ENCODE assay signal across 23 cellular contexts in genomic region chr6:52411911-52412310, GRCh38. TPM values are rescaled to one million over a fixed set of nuclear protein-coding genes. Genes with fewer than 3 reads are reported as not detected.
DNase-seq lines count a peak whose midpoint lies in the region; ATAC-seq, FAIRE-seq and TF ChIP-seq lines count a peak whose summit lies in the region.
"Had no signal": no experiment of that assay in that cellular context is flagged by ENCODE, and none has a peak within 500 bp of the region (broad histone marks: within the 10 kb centered on the region; RNA-seq: fewer than 3 reads in every experiment).

No MANE protein-coding gene starts in this region.

- no peak overlapping the region for H3K9ac ChIP-seq in astrocyte (ENCODE audit: low read length)
- H3K9ac ChIP-seq: BLaER1, GM23248 had no signal

- DNase-seq in HFFc6 (no peak), astrocyte (ENCODE audit: low read depth) (no peak), A673 (ENCODE audit: low spot score) (no peak)
- no peak for DNase-seq in naive thymus-derived CD4-positive, alpha-beta T cell
- no peak for DNase-seq in stimulated activated effector memory CD8-positive, alpha-beta T cell treated with anti-CD3 and anti-CD28 coated beads, Interleukin-12 subunit alpha, Interleukin-12 subunit beta, amount 100 ng/mL, for 72 hours (ENCODE audit: low spot score in 2 of 2)
- no peak for DNase-seq in activated CD8-positive, alpha-beta memory T cell treated with anti-CD3 and anti-CD28 coated beads, Interleukin-2, amount 50 U/mL, for 4 hours
- DNase-seq: CD4-positive, CD25-positive, alpha-beta regulatory T cell; CD8-positive, alpha-beta memory T cell; DMS 273 treated with DMSO at 0.1 percent for 48 hours; DMS79; GF-D8; GM23248; H7; HCEC 1CT had no signal

- H3K4me3 Mint-ChIP-seq in HFFc6: no peak overlapping the region
- H3K4me3 Mint-ChIP-seq in astrocyte (ENCODE audit: unreplicated experiment): no peak overlapping the region
- H3K4me3 Mint-ChIP-seq in naive thymus-derived CD4-positive, alpha-beta T cell: no peak overlapping the region
- H3K4me3 Mint-ChIP-seq in stimulated activated effector memory CD8-positive, alpha-beta T cell treated with anti-CD3 and anti-CD28 coated beads, Interleukin-12 subunit alpha, Interleukin-12 subunit beta, amount 100 ng/mL, for 72 hours: no peak overlapping the region
- no peak overlapping the region for H3K4me3 Mint-ChIP-seq in activated T-helper 17 cell treated with anti-CD3 and anti-CD28 coated beads, Interleukin-2, amount 50 U/mL, for 72 hours
- H3K4me3 Mint-ChIP-seq: B cell; CD4-positive, CD25-positive, alpha-beta regulatory T cell; CD8-positive, alpha-beta memory T cell had no signal

- intact Hi-C loops in naive thymus-derived CD4-positive, alpha-beta T cell (cut with micrococcal nuclease): no loop called here
- intact Hi-C loops in A673 (cut with micrococcal nuclease; ENCODE audit: unreplicated experiment): no loop called here

- no peak for TF ChIP-seq POLR2A in gastroesophageal sphincter (IDR thresholded peaks at IDR 0.05)

- H3K4me1 Mint-ChIP-seq in HFFc6 (ENCODE audit: low read depth): peaks cover 62% of the 10 kb centered on the region
- peaks cover 37% of the 10 kb centered on the region for H3K4me1 Mint-ChIP-seq in astrocyte (ENCODE audit: low read depth, unreplicated experiment)
- H3K4me1 Mint-ChIP-seq in naive thymus-derived CD4-positive, alpha-beta T cell: peaks cover 8 to 70% (median 49%) of the 10 kb centered on the region in 7 donors
- no peaks in the 10 kb centered on the region for H3K4me1 Mint-ChIP-seq in stimulated activated effector memory CD8-positive, alpha-beta T cell treated with anti-CD3 and anti-CD28 coated beads, Interleukin-12 subunit alpha, Interleukin-12 subunit beta, amount 100 ng/mL, for 72 hours
- H3K4me1 Mint-ChIP-seq in activated T-helper 17 cell treated with anti-CD3 and anti-CD28 coated beads, Interleukin-2, amount 50 U/mL, for 72 hours: peaks cover 12% of the 10 kb centered on the region

- H3K27ac Mint-ChIP-seq in HFFc6: peak overlapping the region; percentile 11; the same call in 1 of the 2 replicates
- H3K27ac Mint-ChIP-seq in astrocyte (ENCODE audit: unreplicated experiment): peak overlapping the region; percentile 26
- H3K27ac Mint-ChIP-seq in naive thymus-derived CD4-positive, alpha-beta T cell: peak overlapping the region in 5 of 9 donors; percentile 45 to 87 (median 60)
- peak overlapping the region; percentile 1 for H3K27ac Mint-ChIP-seq in stimulated activated effector memory CD8-positive, alpha-beta T cell treated with anti-CD3 and anti-CD28 coated beads, Interleukin-12 subunit alpha, Interleukin-12 subunit beta, amount 100 ng/mL, for 72 hours
- H3K27ac Mint-ChIP-seq in activated T-helper 17 cell treated with anti-CD3 and anti-CD28 coated beads, Interleukin-2, amount 50 U/mL, for 72 hours: no peak overlapping the region
- H3K27ac Mint-ChIP-seq: B cell had no signal

- TF ChIP-seq CTCF in HFFc6 (IDR thresholded peaks at IDR 0.05) (peak; percentile 17; the same call in 1 of the 2 replicates), astrocyte (IDR thresholded peaks at IDR 0.05; ENCODE audit: insufficient read depth, low read depth, low read length) (no peak), A673 (conservative IDR thresholded peaks at IDR 0.05; ENCODE audit: low read depth, low read length) (no peak), gastroesophageal sphincter (IDR thresholded peaks at IDR 0.05) (no peak)

- no peak for ATAC-seq in naive thymus-derived CD4-positive, alpha-beta T cell
- no peak for ATAC-seq in stimulated activated effector memory CD8-positive, alpha-beta T cell treated with anti-CD3 and anti-CD28 coated beads, Interleukin-12 subunit alpha, Interleukin-12 subunit beta, amount 100 ng/mL, for 72 hours
- ATAC-seq in gastroesophageal sphincter: no peak
- no peak for ATAC-seq in activated T-helper 17 cell treated with anti-CD3 and anti-CD28 coated beads, Interleukin-2, amount 50 U/mL, for 72 hours (replicated peaks)

- H3K27me3 ChIP-seq in astrocyte (ENCODE audit: insufficient read depth, low read length) (no peaks in the 10 kb centered on the region), A673 (replicated peaks; ENCODE audit: insufficient read depth, low read depth, low read length, poor library complexity) (no peaks in the 10 kb centered on the region), gastroesophageal sphincter (no peaks in the 10 kb centered on the region)
- no peaks in the 10 kb centered on the region for H3K27me3 ChIP-seq in naive thymus-derived CD4-positive, alpha-beta T cell (ENCODE audit: control insufficient read depth in 2 of 2, insufficient read depth in 2 of 2, low read length in 2 of 2)
- H3K27me3 ChIP-seq: BLaER1 had no signal

- H3K4me2 ChIP-seq in astrocyte (ENCODE audit: low read length): no peak overlapping the region
- H3K4me2 ChIP-seq: BLaER1 had no signal

- H3K36me3 Mint-ChIP-seq in HFFc6 (ENCODE audit: low read depth) (no peaks in the 10 kb centered on the region), astrocyte (ENCODE audit: low read depth, unreplicated experiment) (no peaks in the 10 kb centered on the region)
- peaks cover 0 to 3% (median 0%) of the 10 kb centered on the region in 5 donors for H3K36me3 Mint-ChIP-seq in naive thymus-derived CD4-positive, alpha-beta T cell
- H3K36me3 Mint-ChIP-seq in stimulated activated effector memory CD8-positive, alpha-beta T cell treated with anti-CD3 and anti-CD28 coated beads, Interleukin-12 subunit alpha, Interleukin-12 subunit beta, amount 100 ng/mL, for 72 hours: no peaks in the 10 kb centered on the region
- no peaks in the 10 kb centered on the region for H3K36me3 Mint-ChIP-seq in activated T-helper 17 cell treated with anti-CD3 and anti-CD28 coated beads, Interleukin-2, amount 50 U/mL, for 72 hours (ENCODE audit: low read depth)
- H3K36me3 Mint-ChIP-seq: CD4-positive, CD25-positive, alpha-beta regulatory T cell had no signal

- H3K79me2 ChIP-seq in astrocyte (ENCODE audit: insufficient read depth, low read length): no peaks in the 10 kb centered on the region

- H3K4me3 ChIP-seq in astrocyte (ENCODE audit: insufficient read depth, low read depth, low read length) (no peak overlapping the region), A673 (ENCODE audit: low read depth, low read length, poor library complexity, severe bottlenecking) (no peak overlapping the region), gastroesophageal sphincter (no peak overlapping the region)
- no peak overlapping the region for H3K4me3 ChIP-seq in naive thymus-derived CD4-positive, alpha-beta T cell (ENCODE audit: low read length)
- H3K4me3 ChIP-seq: BLaER1, GM23248 had no signal

- CTCF ChIA-PET in naive thymus-derived CD4-positive, alpha-beta T cell (lab: Charles Lee): no interaction called here
- CTCF ChIA-PET in A673 (lab: Charles Lee): no interaction called here

- WGBS in gastroesophageal sphincter (ENCODE audit: low coverage in 1 of 2), 2 donors: 65 to 84% methylated on average over 2 to 3 of the region's 4 CpGs

- no peaks in the 10 kb centered on the region for H3K27me3 Mint-ChIP-seq in HFFc6 (ENCODE audit: insufficient read depth)
- no peaks in the 10 kb centered on the region for H3K27me3 Mint-ChIP-seq in astrocyte (ENCODE audit: low read depth, unreplicated experiment)
- peaks cover 0 to 9% (median 0%) of the 10 kb centered on the region in 5 donors for H3K27me3 Mint-ChIP-seq in naive thymus-derived CD4-positive, alpha-beta T cell
- H3K27me3 Mint-ChIP-seq in activated T-helper 17 cell treated with anti-CD3 and anti-CD28 coated beads, Interleukin-2, amount 50 U/mL, for 72 hours: no peaks in the 10 kb centered on the region
- H3K27me3 Mint-ChIP-seq: CD8-positive, alpha-beta memory T cell had no signal

- no TSS peak for BruUV-seq in A673 (replicated peaks; lab: Mats Ljungman, UMichigan)

- H3K9me3 ChIP-seq in astrocyte (ENCODE audit: insufficient read depth, low read depth, low read length) (no peaks in the 10 kb centered on the region), A673 (ENCODE audit: low read depth, low read length, poor library complexity, severe bottlenecking) (no peaks in the 10 kb centered on the region), gastroesophageal sphincter (no peaks in the 10 kb centered on the region)
- H3K9me3 ChIP-seq in naive thymus-derived CD4-positive, alpha-beta T cell (ENCODE audit: control insufficient read depth in 2 of 3, low read length in 3 of 3): no peaks in the 10 kb centered on the region
- H3K9me3 ChIP-seq: BLaER1 had no signal

- H3K4me1 ChIP-seq in astrocyte (ENCODE audit: insufficient read depth, low read length): peaks cover 9% of the 10 kb centered on the region
- H3K4me1 ChIP-seq in naive thymus-derived CD4-positive, alpha-beta T cell (ENCODE audit: control insufficient read depth in 2 of 2, insufficient read depth in 2 of 2, low read length in 2 of 2): peaks cover 0 to 6% of the 10 kb centered on the region in 2 donors
- H3K4me1 ChIP-seq in A673 (ENCODE audit: insufficient read depth, low read length, poor library complexity, severe bottlenecking): peaks cover 8% of the 10 kb centered on the region
- peaks cover 0 to 32% (median 3%) of the 10 kb centered on the region in 3 donors for H3K4me1 ChIP-seq in gastroesophageal sphincter

- H2AFZ ChIP-seq in astrocyte (ENCODE audit: low read depth, low read length): no peak overlapping the region
- H2AFZ ChIP-seq: GM23248 had no signal

- H3K27ac ChIP-seq in astrocyte (ENCODE audit: low read depth, low read length): no peak overlapping the region
- no peak overlapping the region for H3K27ac ChIP-seq in naive thymus-derived CD4-positive, alpha-beta T cell (ENCODE audit: low read depth, low read length)
- no peak overlapping the region for H3K27ac ChIP-seq in A673 (ENCODE audit: low read depth, low read length, poor library complexity, severe bottlenecking)
- H3K27ac ChIP-seq in gastroesophageal sphincter: no peak overlapping the region
- H3K27ac ChIP-seq: BLaER1, C4-2B, GM23248 had no signal

- H3K9me3 Mint-ChIP-seq in HFFc6 (no peaks in the 10 kb centered on the region), astrocyte (ENCODE audit: unreplicated experiment) (no peaks in the 10 kb centered on the region)
- no peaks in the 10 kb centered on the region for H3K9me3 Mint-ChIP-seq in naive thymus-derived CD4-positive, alpha-beta T cell
- no peaks in the 10 kb centered on the region for H3K9me3 Mint-ChIP-seq in stimulated activated effector memory CD8-positive, alpha-beta T cell treated with anti-CD3 and anti-CD28 coated beads, Interleukin-12 subunit alpha, Interleukin-12 subunit beta, amount 100 ng/mL, for 72 hours
- no peaks in the 10 kb centered on the region for H3K9me3 Mint-ChIP-seq in activated T-helper 17 cell treated with anti-CD3 and anti-CD28 coated beads, Interleukin-2, amount 50 U/mL, for 72 hours
- H3K9me3 Mint-ChIP-seq: CD8-positive, alpha-beta memory T cell had no signal

- POLR2A ChIA-PET in naive thymus-derived CD4-positive, alpha-beta T cell (lab: Charles Lee): interaction anchor here (0.8 kb wide), 1 partner anchor 230 kb away, joined by 3 read pairs; no protein-coding TSS in a partner anchor
- POLR2A ChIA-PET in A673 (lab: Charles Lee; ENCODE audit: low non-redundant PET): no interaction called here

- TF ChIP-seq EP300 in gastroesophageal sphincter (IDR thresholded peaks at IDR 0.05): no peak

- FAIRE-seq in astrocyte (lab: Jason Lieb, UNC): no peak
- FAIRE-seq: D721Med, GM12891, GM18507, H1 had no signal

- H4K20me1 ChIP-seq in astrocyte (ENCODE audit: insufficient read depth, low read length): no peaks in the 10 kb centered on the region
- H4K20me1 ChIP-seq: BLaER1 had no signal

- H3K36me3 ChIP-seq in astrocyte (ENCODE audit: insufficient read depth, low read length) (no peaks in the 10 kb centered on the region), A673 (ENCODE audit: insufficient read depth, low read length, poor library complexity, severe bottlenecking) (no peaks in the 10 kb centered on the region), gastroesophageal sphincter (no peaks in the 10 kb centered on the region)
- H3K36me3 ChIP-seq in naive thymus-derived CD4-positive, alpha-beta T cell (ENCODE audit: control insufficient read depth in 2 of 3, insufficient read depth in 3 of 3, low read length in 3 of 3): no peaks in the 10 kb centered on the region
- H3K36me3 ChIP-seq: BLaER1 had no signal

RNA-seq across cellular contexts. Expression of gene EFHC1, which starts 8.2 kb away (rescaled TPM):
- 10 to 100 TPM in 5 of 6 experiments, 1 to 10 TPM in 1; 10.0 to 17.3 (median 13.8) TPM for total RNA-seq in HFFc6 (2021; fragmentation: NEBNext Ultra II Directional; extraction: Animal tissue kit (Norgen Biotek cat#: 25700))
- total RNA-seq in astrocyte (25.6 and 30.6 TPM in 2 replicates), A673 (2021) (16.9 and 25.7 TPM in 2 replicates), gastroesophageal sphincter (10 to 100 TPM in 3 of 4 donors, 1 to 10 TPM in 1; 5.1 to 27.4 (median 12.9) TPM)
- total RNA-seq in naive thymus-derived CD4-positive, alpha-beta T cell: 10 to 100 TPM in 2 of 5 experiments, 1 to 10 TPM in 3; 2.4 to 13.8 (median 6.0) TPM
- 1 to 10 TPM; 1.9 to 5.2 TPM for polyA plus RNA-seq in naive thymus-derived CD4-positive, alpha-beta T cell
- total RNA-seq in activated T-helper 17 cell treated with anti-CD3 and anti-CD28 coated beads, Interleukin-2, amount 50 U/mL, for 72 hours: 1 to 10 TPM; 3.1 to 3.7 TPM

RNA-seq across cellular contexts. Expression of gene PAQR8, which starts 50.0 kb away (rescaled TPM):
- 1 to 10 TPM; 2.8 to 3.8 (median 3.1) TPM for total RNA-seq in HFFc6 (2021; fragmentation: NEBNext Ultra II Directional; extraction: Animal tissue kit (Norgen Biotek cat#: 25700))
- total RNA-seq in astrocyte: 1.2 and 1.5 TPM in 2 replicates
- total RNA-seq in naive thymus-derived CD4-positive, alpha-beta T cell: 10 to 100 TPM in 3 of 5 experiments, 1 to 10 TPM in 2; 7.5 to 46.2 (median 21.6) TPM
- polyA plus RNA-seq in naive thymus-derived CD4-positive, alpha-beta T cell: 10 to 100 TPM; 32.1 to 39.2 TPM
- total RNA-seq in A673 (2021): 1.5 and 3.8 TPM in 2 replicates
- total RNA-seq in gastroesophageal sphincter: 10 to 100 TPM in 3 of 4 donors, 1 to 10 TPM in 1; 8.6 to 21.1 (median 14.2) TPM
- total RNA-seq in activated T-helper 17 cell treated with anti-CD3 and anti-CD28 coated beads, Interleukin-2, amount 50 U/mL, for 72 hours: 1 to 10 TPM; 5.7 to 9.2 TPM
